8 cellular contexts compared by ENCODE assay signal in the genomic region with DNA sequence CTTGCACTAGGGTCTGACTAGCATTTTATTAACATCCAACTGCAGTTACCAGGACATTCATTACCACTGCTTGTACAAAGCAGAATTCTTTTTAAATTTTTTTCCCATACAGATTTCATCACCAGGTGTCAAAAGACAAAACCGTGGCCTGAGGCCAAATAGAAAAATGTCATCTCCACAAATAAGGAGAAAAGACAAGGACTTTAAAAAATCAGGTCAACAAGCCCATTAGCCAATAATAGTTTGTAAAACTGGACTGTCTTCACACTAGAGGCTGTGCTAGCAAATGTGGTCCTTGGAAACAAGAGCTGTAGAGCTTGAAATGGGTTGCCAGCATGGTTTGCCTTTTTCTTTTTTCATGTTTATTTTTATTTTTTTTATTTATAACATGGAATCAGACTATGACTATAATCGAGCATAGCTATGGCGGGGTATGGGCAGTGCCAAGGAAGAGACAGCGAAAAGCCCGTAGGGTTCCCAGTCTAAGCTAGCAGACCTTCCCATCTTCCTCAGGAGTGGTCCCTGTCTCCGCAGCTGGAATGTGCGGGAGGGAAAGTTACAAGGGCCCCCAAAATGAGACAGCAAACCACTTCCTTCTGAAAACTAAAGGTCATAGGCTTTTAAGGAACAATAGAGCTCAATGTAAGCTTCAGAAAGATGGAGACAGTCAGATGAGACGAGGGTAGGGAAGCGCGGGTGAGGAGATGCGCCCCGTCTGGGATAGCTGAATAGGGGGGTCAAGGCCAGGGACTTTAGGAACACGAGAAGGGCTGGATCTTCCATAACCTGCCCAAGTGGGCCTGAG. TPM values are rescaled to one million over a fixed set of nuclear protein-coding genes. Genes with fewer than 3 reads are reported as not detected.
DNase-seq lines count a peak whose midpoint lies in the region; ATAC-seq lines count a peak whose summit lies in the region.

No MANE protein-coding gene starts in this region.

- ATAC-seq in effector memory CD8-positive, alpha-beta T cell (replicated peaks) = no peak
- no peak for ATAC-seq in HG02981 (IDR thresholded peaks at IDR 0.05; ENCODE audit: unreplicated experiment)

- H3K4me1 Mint-ChIP-seq in activated CD4-positive, alpha-beta T cell treated with anti-CD3 and anti-CD28 coated beads, Interleukin-2, amount 10 ng/mL, durations not matched to agents 7 days and 5 days = peaks cover 33% of the 10 kb centered on the region
- peaks cover 27 to 34% of the 10 kb centered on the region in 2 donors for H3K4me1 Mint-ChIP-seq in effector memory CD8-positive, alpha-beta T cell (ENCODE audit: low read depth in 2 of 2)

- POLR2A ChIA-PET in activated CD4-positive, alpha-beta T cell treated with anti-CD3 and anti-CD28 coated beads, Interleukin-2, amount 10 ng/mL, durations not matched to agents 7 days and 5 days (lab: Charles Lee) = interaction anchor here (0.9 kb wide), 1 partner anchor 8 kb away, joined by 7 read pairs; no protein-coding TSS in a partner anchor

- H3K27ac Mint-ChIP-seq in activated CD4-positive, alpha-beta T cell treated with anti-CD3 and anti-CD28 coated beads, Interleukin-2, amount 10 ng/mL, durations not matched to agents 7 days and 5 days = peak overlapping the region; percentile 92
- H3K27ac Mint-ChIP-seq in effector memory CD8-positive, alpha-beta T cell = peak overlapping the region; percentile 94 to 97

- no peaks in the 10 kb centered on the region for H3K27me3 Mint-ChIP-seq in activated CD4-positive, alpha-beta T cell treated with anti-CD3 and anti-CD28 coated beads, Interleukin-2, amount 10 ng/mL, durations not matched to agents 7 days and 5 days
- no peaks in the 10 kb centered on the region for H3K27me3 Mint-ChIP-seq in effector memory CD8-positive, alpha-beta T cell

- CTCF ChIA-PET in activated CD4-positive, alpha-beta T cell treated with anti-CD3 and anti-CD28 coated beads, Interleukin-2, amount 10 ng/mL, durations not matched to agents 7 days and 5 days (lab: Charles Lee) = interaction anchor here (0.5 to 2.7 kb wide), 4 partner anchors 8 to 63 kb away, joined by 4 to 15 read pairs (median 5); a partner anchor contains a TSS

- H3K4me3 Mint-ChIP-seq in activated CD4-positive, alpha-beta T cell treated with anti-CD3 and anti-CD28 coated beads, Interleukin-2, amount 10 ng/mL, durations not matched to agents 7 days and 5 days = peak overlapping the region; percentile 92
- H3K4me3 Mint-ChIP-seq in effector memory CD8-positive, alpha-beta T cell = peak overlapping the region; percentile 95 to 97

- no peaks in the 10 kb centered on the region for H3K9me3 Mint-ChIP-seq in activated CD4-positive, alpha-beta T cell treated with anti-CD3 and anti-CD28 coated beads, Interleukin-2, amount 10 ng/mL, durations not matched to agents 7 days and 5 days
- no peaks in the 10 kb centered on the region for H3K9me3 Mint-ChIP-seq in effector memory CD8-positive, alpha-beta T cell

- no peak for DNase-seq in activated CD4-positive, alpha-beta T cell treated with anti-CD3 and anti-CD28 coated beads, Interleukin-2, amount 10 ng/mL, durations not matched to agents 7 days and 5 days
- no peak for DNase-seq in activated CD4-positive, alpha-beta T cell treated with anti-CD3 and anti-CD28 coated beads for 1 hour
- DNase-seq in SIG-M5 (lab: John Stamatoyannopoulos, UW) (peak; percentile 14), myocyte (ENCODE audit: low read depth) (peak; percentile 18), Ammon's horn (ENCODE audit: low spot score) (no peak), NCI-H1048 (lab: John Stamatoyannopoulos, UW) (no peak)
- DNase-seq in effector memory CD8-positive, alpha-beta T cell = no peak

- H3K36me3 Mint-ChIP-seq in activated CD4-positive, alpha-beta T cell treated with anti-CD3 and anti-CD28 coated beads, Interleukin-2, amount 10 ng/mL, durations not matched to agents 7 days and 5 days (ENCODE audit: low read depth) = peaks cover 8% of the 10 kb centered on the region
- peaks cover 6% of the 10 kb centered on the region for H3K36me3 Mint-ChIP-seq in effector memory CD8-positive, alpha-beta T cell (ENCODE audit: insufficient read depth)

RNA-seq across cellular contexts. Expression of a gene that starts 1.5 kb away (rescaled TPM):
- 10 to 100 TPM; 37.0 to 37.4 TPM for total RNA-seq in activated CD4-positive, alpha-beta T cell treated with anti-CD3 and anti-CD28 coated beads, Interleukin-2, amount 10 ng/mL, durations not matched to agents 7 days and 5 days
- 7.6 and 7.7 TPM in 2 replicates for total RNA-seq in myocyte
- polyA plus RNA-seq in myocyte (2012) = 19.7 TPM

RNA-seq across cellular contexts. Expression of a gene that starts 47.9 kb away (rescaled TPM):
- 10 to 100 TPM; 41.9 to 44.1 TPM for total RNA-seq in activated CD4-positive, alpha-beta T cell treated with anti-CD3 and anti-CD28 coated beads, Interleukin-2, amount 10 ng/mL, durations not matched to agents 7 days and 5 days
- 30.4 and 33.0 TPM in 2 replicates for total RNA-seq in myocyte
- 26.2 TPM for polyA plus RNA-seq in myocyte (2012)

Comparison
In these comparisons a context has a peak if more than half of its experiments do, and no peak if none do; other contexts are left out.
1. DNase-seq: peak in SIG-M5 (single experiment) and myocyte (single experiment); none in activated CD4-positive, alpha-beta T cell treated with anti-CD3 and anti-CD28 coated beads, Interleukin-2, amount 10 ng/mL, durations not matched to agents 7 days and 5 days (single experiment), activated CD4-positive, alpha-beta T cell treated with anti-CD3 and anti-CD28 coated beads for 1 hour (single experiment), effector memory CD8-positive, alpha-beta T cell (0 of 3), Ammon's horn (single experiment) and NCI-H1048 (single experiment).